1 cellular context compared by ENCODE assay signal in genomic region chr4:42428036-42428435, GRCh38.
TF ChIP-seq lines count a peak whose summit lies in the region.

No MANE protein-coding gene starts in this region.

TF ChIP-seq in WTC11, 78 proteins besides CTCF, POLR2A, EP300 and RAD21 (continued from another document):
- TF ChIP-seq ERG (CRISPR knock-in tag; IDR thresholded peaks at IDR 0.05), result no peak
